Comparison of ENCODE assay signal across 1 cellular context in genomic region chr5:122696729-122697128, GRCh38.
TF ChIP-seq lines count a peak whose summit lies in the region.

No MANE protein-coding gene starts in this region.

TF ChIP-seq in HEK293, 187 proteins besides CTCF, POLR2A, EP300 and RAD21:
- peak; percentile 80; the same call in 1 of the 2 replicates for TF ChIP-seq REST (tag by site-specific recombination; IDR thresholded peaks at IDR 0.05)
- TF ChIP-seq RBAK (tag by site-specific recombination; IDR thresholded peaks at IDR 0.05) = 0 out of 2 replicates have a peak, but pooled peaks have one; percentile 40
- TF ChIP-seq, protein P1, sequence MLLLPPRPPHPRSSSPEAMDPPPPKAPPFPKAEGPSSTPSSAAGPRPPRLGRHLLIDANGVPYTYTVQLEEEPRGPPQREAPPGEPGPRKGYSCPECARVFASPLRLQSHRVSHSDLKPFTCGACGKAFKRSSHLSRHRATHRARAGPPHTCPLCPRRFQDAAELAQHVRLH (tag by site-specific recombination; IDR thresholded peaks at IDR 0.05) = peak; percentile 81
- TF ChIP-seq ZNF433 (tag by site-specific recombination; IDR thresholded peaks at IDR 0.05; ENCODE audit: low read depth) = peak; percentile 95
- TF ChIP-seq ZNF791 (tag by site-specific recombination; IDR thresholded peaks at IDR 0.05) = peak; percentile 86
- TF ChIP-seq ZNF664 (tag by site-specific recombination; IDR thresholded peaks at IDR 0.05) = peak; percentile 88
- peak; percentile 85 for TF ChIP-seq ZNF623 (tag by site-specific recombination; IDR thresholded peaks at IDR 0.05)
- peak; percentile 58; the same call in 1 of the 2 replicates for TF ChIP-seq GLI2 (tag by site-specific recombination; IDR thresholded peaks at IDR 0.05; ENCODE audit: borderline replicate concordance, low read depth)
- peak; percentile 96; the same call in 1 of the 2 replicates for TF ChIP-seq ZNF202 (tag by site-specific recombination; IDR thresholded peaks at IDR 0.05; ENCODE audit: borderline replicate concordance)
- TF ChIP-seq ZNF404 (tag by site-specific recombination; IDR thresholded peaks at IDR 0.05) = peak; percentile 76
- peak; percentile 82 for TF ChIP-seq ZNF530 (tag by site-specific recombination; IDR thresholded peaks at IDR 0.05; ENCODE audit: low read depth)
- 0 out of 2 replicates have a peak, but pooled peaks have one; percentile 60 for TF ChIP-seq ZFP37 (tag by site-specific recombination; IDR thresholded peaks at IDR 0.05)
- TF ChIP-seq, protein P2, sequence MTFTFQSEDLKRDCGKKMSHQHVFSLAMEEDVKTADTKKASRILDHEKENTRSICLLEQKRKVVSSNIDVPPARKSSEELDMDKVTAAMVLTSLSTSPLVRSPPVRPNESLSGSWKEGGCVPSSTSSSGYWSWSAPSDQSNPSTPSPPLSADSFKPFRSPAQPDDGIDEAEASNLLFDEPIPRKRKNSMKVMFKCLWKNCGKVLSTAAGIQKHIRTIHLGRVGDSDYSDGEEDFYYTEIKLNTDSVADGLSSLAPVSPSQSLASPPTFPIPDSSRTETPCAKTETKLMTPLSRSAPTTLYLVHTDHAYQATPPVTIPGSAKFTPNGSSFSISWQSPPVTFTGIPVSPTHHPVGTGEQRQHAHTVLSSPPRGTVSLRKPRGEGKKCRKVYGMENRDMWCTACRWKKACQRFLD (tag by site-specific recombination; IDR thresholded peaks at IDR 0.05) = peak; percentile 84; the same call in 1 of the 2 replicates
- peak; percentile 55; the same call in 1 of the 2 replicates for TF ChIP-seq OVOL3 (tag by site-specific recombination; IDR thresholded peaks at IDR 0.05)
- TF ChIP-seq ZSCAN23 (tag by site-specific recombination; IDR thresholded peaks at IDR 0.05) = peak; percentile 32; the same call in 1 of the 2 replicates
- TF ChIP-seq ZNF292 (tag by site-specific recombination; IDR thresholded peaks at IDR 0.05; ENCODE audit: borderline replicate concordance, low read depth) = peak; percentile 60; the same call in 1 of the 2 replicates
- TF ChIP-seq ZFP3 (tag by site-specific recombination; IDR thresholded peaks at IDR 0.05; ENCODE audit: low read depth) = peak; percentile 49; the same call in 1 of the 2 replicates
- TF ChIP-seq ZNF140 (tag by site-specific recombination; IDR thresholded peaks at IDR 0.05) = peak; percentile 95; the same call in 1 of the 2 replicates
- 0 out of 2 replicates have a peak, but pooled peaks have one; percentile 23 for TF ChIP-seq ZNF629 (tag by site-specific recombination; IDR thresholded peaks at IDR 0.05)
- peak; percentile 76 for TF ChIP-seq GFI1B (tag by site-specific recombination; IDR thresholded peaks at IDR 0.05)
- peak; percentile 91 for TF ChIP-seq ZNF510 (tag by site-specific recombination; IDR thresholded peaks at IDR 0.05; ENCODE audit: insufficient replicate concordance)
- peak; percentile 87 for TF ChIP-seq ZBTB8A (tag by site-specific recombination; IDR thresholded peaks at IDR 0.05)
- peak; percentile 97 for TF ChIP-seq ZNF555 (tag by site-specific recombination; conservative IDR thresholded peaks at IDR 0.05)
- TF ChIP-seq ZNF354C (tag by site-specific recombination; IDR thresholded peaks at IDR 0.05; ENCODE audit: borderline replicate concordance, low read depth) = peak; percentile 83; the same call in 1 of the 2 replicates
- TF ChIP-seq, protein P3, sequence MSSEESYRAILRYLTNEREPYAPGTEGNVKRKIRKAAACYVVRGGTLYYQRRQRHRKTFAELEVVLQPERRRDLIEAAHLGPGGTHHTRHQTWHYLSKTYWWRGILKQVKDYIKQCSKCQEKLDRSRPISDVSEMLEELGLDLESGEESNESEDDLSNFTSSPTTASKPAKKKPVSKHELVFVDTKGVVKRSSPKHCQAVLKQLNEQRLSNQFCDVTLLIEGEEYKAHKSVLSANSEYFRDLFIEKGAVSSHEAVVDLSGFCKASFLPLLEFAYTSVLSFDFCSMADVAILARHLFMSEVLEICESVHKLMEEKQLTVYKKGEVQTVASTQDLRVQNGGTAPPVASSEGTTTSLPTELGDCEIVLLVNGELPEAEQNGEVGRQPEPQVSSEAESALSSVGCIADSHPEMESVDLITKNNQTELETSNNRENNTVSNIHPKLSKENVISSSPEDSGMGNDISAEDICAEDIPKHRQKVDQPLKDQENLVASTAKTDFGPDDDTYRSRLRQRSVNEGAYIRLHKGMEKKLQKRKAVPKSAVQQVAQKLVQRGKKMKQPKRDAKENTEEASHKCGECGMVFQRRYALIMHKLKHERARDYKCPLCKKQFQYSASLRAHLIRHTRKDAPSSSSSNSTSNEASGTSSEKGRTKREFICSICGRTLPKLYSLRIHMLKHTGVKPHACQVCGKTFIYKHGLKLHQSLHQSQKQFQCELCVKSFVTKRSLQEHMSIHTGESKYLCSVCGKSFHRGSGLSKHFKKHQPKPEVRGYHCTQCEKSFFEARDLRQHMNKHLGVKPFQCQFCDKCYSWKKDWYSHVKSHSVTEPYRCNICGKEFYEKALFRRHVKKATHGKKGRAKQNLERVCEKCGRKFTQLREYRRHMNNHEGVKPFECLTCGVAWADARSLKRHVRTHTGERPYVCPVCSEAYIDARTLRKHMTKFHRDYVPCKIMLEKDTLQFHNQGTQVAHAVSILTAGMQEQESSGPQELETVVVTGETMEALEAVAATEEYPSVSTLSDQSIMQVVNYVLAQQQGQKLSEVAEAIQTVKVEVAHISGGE (tag by site-specific recombination; conservative IDR thresholded peaks at IDR 0.05; ENCODE audit: low read depth) = peak; percentile 89
- peak; percentile 59 for TF ChIP-seq ZNF654 (tag by site-specific recombination; IDR thresholded peaks at IDR 0.05; ENCODE audit: low read depth)
- TF ChIP-seq SP3 (tag by site-specific recombination; IDR thresholded peaks at IDR 0.05) = peak; percentile 43
- TF ChIP-seq, protein P4, sequence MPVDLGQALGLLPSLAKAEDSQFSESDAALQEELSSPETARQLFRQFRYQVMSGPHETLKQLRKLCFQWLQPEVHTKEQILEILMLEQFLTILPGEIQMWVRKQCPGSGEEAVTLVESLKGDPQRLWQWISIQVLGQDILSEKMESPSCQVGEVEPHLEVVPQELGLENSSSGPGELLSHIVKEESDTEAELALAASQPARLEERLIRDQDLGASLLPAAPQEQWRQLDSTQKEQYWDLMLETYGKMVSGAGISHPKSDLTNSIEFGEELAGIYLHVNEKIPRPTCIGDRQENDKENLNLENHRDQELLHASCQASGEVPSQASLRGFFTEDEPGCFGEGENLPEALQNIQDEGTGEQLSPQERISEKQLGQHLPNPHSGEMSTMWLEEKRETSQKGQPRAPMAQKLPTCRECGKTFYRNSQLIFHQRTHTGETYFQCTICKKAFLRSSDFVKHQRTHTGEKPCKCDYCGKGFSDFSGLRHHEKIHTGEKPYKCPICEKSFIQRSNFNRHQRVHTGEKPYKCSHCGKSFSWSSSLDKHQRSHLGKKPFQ (tag by site-specific recombination; IDR thresholded peaks at IDR 0.05) = peak; percentile 43; the same call in 1 of the 2 replicates
- TF ChIP-seq ZNF529 (tag by site-specific recombination; IDR thresholded peaks at IDR 0.05; ENCODE audit: insufficient replicate concordance) = peak; percentile 69
- peak; percentile 52; the same call in 1 of the 2 replicates for TF ChIP-seq ZNF214 (tag by site-specific recombination; IDR thresholded peaks at IDR 0.05; ENCODE audit: borderline replicate concordance)
- TF ChIP-seq ZNF558 (tag by site-specific recombination; IDR thresholded peaks at IDR 0.05) = peak; percentile 74
- peak; percentile 98 for TF ChIP-seq ZNF426 (tag by site-specific recombination; IDR thresholded peaks at IDR 0.05)
- TF ChIP-seq KLF7 (tag by site-specific recombination; IDR thresholded peaks at IDR 0.05; ENCODE audit: borderline replicate concordance) = peak; percentile 30; the same call in 1 of the 2 replicates
- peak; percentile 68; the same call in 1 of the 2 replicates for TF ChIP-seq ZNF19 (tag by site-specific recombination; IDR thresholded peaks at IDR 0.05; ENCODE audit: low read depth)
- TF ChIP-seq ZNF121 (tag by site-specific recombination; IDR thresholded peaks at IDR 0.05) = peak; percentile 61
- TF ChIP-seq ZNF266 (tag by site-specific recombination; IDR thresholded peaks at IDR 0.05; ENCODE audit: low read depth) = peak; percentile 86; the same call in 1 of the 2 replicates
- TF ChIP-seq ZNF560 (tag by site-specific recombination; IDR thresholded peaks at IDR 0.05; ENCODE audit: borderline replicate concordance) = peak; percentile 85
- peak; percentile 75 for TF ChIP-seq ZXDB (tag by site-specific recombination; IDR thresholded peaks at IDR 0.05)
- peak; percentile 73 for TF ChIP-seq ZBTB21 (tag by site-specific recombination; IDR thresholded peaks at IDR 0.05)
- TF ChIP-seq ZNF394 (tag by site-specific recombination; IDR thresholded peaks at IDR 0.05; ENCODE audit: borderline replicate concordance) = peak; percentile 96
- peak; percentile 90; the same call in 1 of the 2 replicates for TF ChIP-seq AEBP2 (tag by site-specific recombination; IDR thresholded peaks at IDR 0.05; ENCODE audit: borderline replicate concordance)
- TF ChIP-seq ZBTB1 (tag by site-specific recombination; IDR thresholded peaks at IDR 0.05) = peak; percentile 83; the same call in 1 of the 2 replicates
- peak; percentile 96 for TF ChIP-seq ZNF518A (tag by site-specific recombination; conservative IDR thresholded peaks at IDR 0.05; ENCODE audit: low read depth)
- peak; percentile 82; the same call in 1 of the 2 replicates for TF ChIP-seq ZNF138 (tag by site-specific recombination; IDR thresholded peaks at IDR 0.05; ENCODE audit: borderline replicate concordance)
